24 cellular contexts compared by ENCODE assay signal in genomic region chr7:158732483-158733219, GRCh38. TPM values are rescaled to one million over a fixed set of nuclear protein-coding genes. Genes with fewer than 3 reads are reported as not detected.
A peak's percentile ranks its signal among the peaks of the same experiment; 100 is the strongest.
DNase-seq lines count a peak whose midpoint lies in the region; TF ChIP-seq lines count a peak whose summit lies in the region.
"Had no signal": no experiment of that assay in that cellular context is flagged by ENCODE, and none has a peak within 500 bp of the region (broad histone marks: within the 10 kb centered on the region; RNA-seq: fewer than 3 reads in every experiment).

No MANE protein-coding gene starts in this region.

- no peaks in the 10 kb centered on the region for H3F3A ChIP-seq in neural progenitor cell (ENCODE audit: low read depth)

- H3K79me2 ChIP-seq in OCI-LY7 (ENCODE audit: insufficient read depth, low read depth, low read length) (no peaks in the 10 kb centered on the region), hepatocyte (no peaks in the 10 kb centered on the region), neural progenitor cell (ENCODE audit: low read depth) (no peaks in the 10 kb centered on the region)

- H2AFZ ChIP-seq in OCI-LY7 (ENCODE audit: low read length) (no peak overlapping the region), hepatocyte (no peak overlapping the region), neural progenitor cell (replicated peaks) (no peak overlapping the region)

- H3K4me3 Mint-ChIP-seq in neural progenitor cell, result no peak overlapping the region
- H3K4me3 Mint-ChIP-seq: activated naive CD8-positive, alpha-beta T cell; CD14-positive monocyte; stimulated activated naive B cell treated with anti-CD40 and anti-IgM and Interleukin-4, amounts not matched to agents 10 μg/mL and 1 μg/mL and 100 μg/mL, for 72 hours; T-helper 1 cell treated with Interleukin-12 subunit alpha and Interleukin-12 subunit beta and Interleukin-4 antibody, amounts not matched to agents 30 μg/mL and 1 μg/mL, for 36 hours had no signal

- peaks cover 22% of the 10 kb centered on the region for H3K36me3 Mint-ChIP-seq in neural progenitor cell

- H4K20me1 ChIP-seq in OCI-LY7 (ENCODE audit: insufficient read depth, low read length) (no peaks in the 10 kb centered on the region), hepatocyte (ENCODE audit: insufficient read depth, poor library complexity, severe bottlenecking) (no peaks in the 10 kb centered on the region), neural progenitor cell (ENCODE audit: low read depth) (no peaks in the 10 kb centered on the region)

- H3K27me3 ChIP-seq in H7 (ENCODE audit: control insufficient read depth, insufficient read depth, low read length), result no peaks in the 10 kb centered on the region
- H3K27me3 ChIP-seq in hepatocyte, result no peaks in the 10 kb centered on the region
- H3K27me3 ChIP-seq in neural progenitor cell, result no peaks in the 10 kb centered on the region
- H3K27me3 ChIP-seq: SJCRH30, testis had no signal

- no peak overlapping the region for H3K4me2 ChIP-seq in OCI-LY7 (ENCODE audit: low read length)
- no peak overlapping the region for H3K4me2 ChIP-seq in hepatocyte
- H3K4me2 ChIP-seq in neural progenitor cell, result no peak overlapping the region

- no peak overlapping the region for H3K27ac Mint-ChIP-seq in neural progenitor cell
- H3K27ac Mint-ChIP-seq: stimulated activated naive B cell treated with anti-CD40 and anti-IgM and Interleukin-4, amounts not matched to agents 10 μg/mL and 1 μg/mL and 100 μg/mL, for 72 hours; T-helper 1 cell treated with Interleukin-12 subunit alpha and Interleukin-12 subunit beta and Interleukin-4 antibody, amounts not matched to agents 30 μg/mL and 1 μg/mL, for 36 hours had no signal

- no peak overlapping the region for H3K4me3 ChIP-seq in H7 (ENCODE audit: insufficient read depth, low read depth, low read length)
- no peak overlapping the region for H3K4me3 ChIP-seq in OCI-LY7 (ENCODE audit: low read depth, low read length, poor library complexity, severe bottlenecking)
- no peak overlapping the region for H3K4me3 ChIP-seq in hepatocyte
- no peak overlapping the region for H3K4me3 ChIP-seq in neural progenitor cell
- H3K4me3 ChIP-seq: SJCRH30, testis had no signal

- TSS peak; percentile 52 for BruUV-seq in OCI-LY7 (replicated peaks; lab: Mats Ljungman, UMichigan)

- H3K4me1 ChIP-seq in OCI-LY7 (ENCODE audit: insufficient read depth, low read length, poor library complexity, severe bottlenecking) (no peaks in the 10 kb centered on the region), hepatocyte (ENCODE audit: insufficient read depth) (no peaks in the 10 kb centered on the region), neural progenitor cell (no peaks in the 10 kb centered on the region)
- H3K4me1 ChIP-seq: SJCRH30, testis had no signal

- TF ChIP-seq CTCF in OCI-LY7 (conservative IDR thresholded peaks at IDR 0.05; ENCODE audit: low read length) (0 out of 2 replicates have a peak, but pooled peaks have one; percentile 18), hepatocyte (IDR thresholded peaks at IDR 0.05; ENCODE audit: poor library complexity) (no peak), neural progenitor cell (IDR thresholded peaks at IDR 0.05) (peak; percentile 31)

- H3K9ac ChIP-seq in neural progenitor cell, result no peak overlapping the region

- H3K4me1 Mint-ChIP-seq in neural progenitor cell, result peaks cover 10% of the 10 kb centered on the region

- CTCF ChIA-PET in OCI-LY7 (lab: Charles Lee; ENCODE audit: unreplicated experiment), result no interaction called here

- H3K27ac ChIP-seq in OCI-LY7 (ENCODE audit: low read depth, low read length, poor library complexity, severe bottlenecking) (no peak overlapping the region), hepatocyte (peak overlapping the region; percentile 35), neural progenitor cell (no peak overlapping the region)
- H3K27ac ChIP-seq: SJCRH30, testis had no signal

- peaks cover 2% of the 10 kb centered on the region for H3K27me3 Mint-ChIP-seq in neural progenitor cell (ENCODE audit: insufficient read depth, low read depth)
- H3K27me3 Mint-ChIP-seq: activated naive CD8-positive, alpha-beta T cell; stimulated activated naive B cell treated with anti-CD40 and anti-IgM and Interleukin-4, amounts not matched to agents 10 μg/mL and 1 μg/mL and 100 μg/mL, for 72 hours had no signal

- 72% methylated on average over 10 of the region's 10 CpGs for WGBS in hepatocyte (ENCODE audit: low lambda C conversion rate, missing lambda C conversion rate)

- H3K9me3 ChIP-seq in OCI-LY7 (ENCODE audit: low read length), result no peaks in the 10 kb centered on the region
- no peaks in the 10 kb centered on the region for H3K9me3 ChIP-seq in hepatocyte (ENCODE audit: low read depth)
- H3K9me3 ChIP-seq in neural progenitor cell (ENCODE audit: low read depth), result no peaks in the 10 kb centered on the region
- H3K9me3 ChIP-seq: SJCRH30, testis had no signal

- H3K36me3 ChIP-seq in H7 (replicated peaks; ENCODE audit: control insufficient read depth, insufficient read depth, low read length) (peaks cover 8% of the 10 kb centered on the region), OCI-LY7 (ENCODE audit: insufficient read depth, low read length) (0 out of 2 replicates have a peak, but pooled peaks cover 6% of the 10 kb centered on the region), hepatocyte (replicated peaks; ENCODE audit: insufficient read depth, low read depth) (no peaks in the 10 kb centered on the region), neural progenitor cell (peaks cover 7% of the 10 kb centered on the region)

- POLR2A ChIA-PET in OCI-LY7 (lab: Charles Lee), result interaction anchor here (0.9 to 2.2 kb wide), 3 partner anchors 9 to 18 kb away, joined by 3 to 8 read pairs (median 3); no protein-coding TSS in a partner anchor

- no peaks in the 10 kb centered on the region for H3K9me3 Mint-ChIP-seq in neural progenitor cell
- H3K9me3 Mint-ChIP-seq: CD14-positive monocyte; stimulated activated naive B cell treated with anti-CD40 and anti-IgM and Interleukin-4, amounts not matched to agents 10 μg/mL and 1 μg/mL and 100 μg/mL, for 72 hours; T-helper 1 cell treated with Interleukin-12 subunit alpha and Interleukin-12 subunit beta and Interleukin-4 antibody, amounts not matched to agents 30 μg/mL and 1 μg/mL, for 36 hours had no signal

- H3K9me2 ChIP-seq in OCI-LY7 (ENCODE audit: insufficient read depth, low read length) (no peaks in the 10 kb centered on the region), hepatocyte (replicated peaks; ENCODE audit: insufficient read depth) (no peaks in the 10 kb centered on the region)

- intact Hi-C loops in OCI-LY7 (cut with micrococcal nuclease; ENCODE audit: unreplicated experiment), result no loop called here

- peak; percentile 76 for DNase-seq in H7
- DNase-seq in OCI-LY7 (ENCODE audit: low spot score), result no peak
- no peak for DNase-seq in hepatocyte (ENCODE audit: low spot score)
- no peak for DNase-seq in neural progenitor cell (ENCODE audit: low spot score)
- DNase-seq in NCI-H2029 treated with DMSO at 0.1 percent for 48 hours (lab: John Stamatoyannopoulos, UW), result no peak
- no peak for DNase-seq in NCI-H1436 treated with DMSO at 0.1 percent for 48 hours (lab: John Stamatoyannopoulos, UW)
- no peak for DNase-seq in putamen (ENCODE audit: low spot score)
- DNase-seq: activated CD4-positive, alpha-beta T cell treated with anti-CD3 and anti-CD28 coated beads, Interleukin-2, amount 50 U/mL, for 1 hour; activated CD8-positive, alpha-beta memory T cell treated with anti-CD3 and anti-CD28 coated beads, Interleukin-2, amount 50 U/mL, for 48 hours; central memory CD4-positive, alpha-beta T cell; dermis blood vessel endothelial cell; glutamatergic neuron; KBM-7; left colon; mesenchymal stem cell; NCI-H526 treated with DMSO at 0.1 percent for 48 hours; SJCRH30; stimulated activated CD4-positive, alpha-beta T cell treated with anti-CD3 and anti-CD28 coated beads, Interleukin-12 subunit alpha, Interleukin-12 subunit beta, amount 100 ng/mL, for 4 hours; stimulated activated CD4-positive, alpha-beta T cell treated with anti-CD3 and anti-CD28 coated beads, Interleukin-4, amount 100 ng/mL, for 24 hours; stimulated activated naive B cell treated with anti-CD40 and anti-IgM and Interleukin-4, amounts not matched to agents 10 μg/mL and 1 μg/mL and 100 μg/mL, for 72 hours; testis had no signal

RNA-seq across cellular contexts. Expression of gene NCAPG2, which starts 28.0 kb away (rescaled TPM):
- total RNA-seq in H7 (2014; rRNA removed; shearing (Covaris generic)), result 41.1 and 50.9 TPM in 2 replicates
- total RNA-seq in OCI-LY7 (2014; rRNA removed; shearing (Covaris generic)), result 61.8 and 67.9 TPM in 2 replicates
- total RNA-seq in OCI-LY7 (2022), result 111 and 122 TPM in 2 replicates
- 7.1 and 9.5 TPM in 2 replicates for total RNA-seq in hepatocyte
- 6.2 and 7.0 TPM in 2 replicates for polyA plus RNA-seq in hepatocyte
- total RNA-seq in neural progenitor cell (ENCODE audit: low replicate concordance), result 74.3 and 89.6 TPM in 2 replicates
